ENCODE assay signal across 28 cellular contexts in genomic region chr20:20220137-20220536, GRCh38.
"Had no signal": no experiment of that assay in that cellular context is flagged by ENCODE, and none has a peak within 500 bp of the region (broad histone marks: within the 10 kb centered on the region; RNA-seq: fewer than 3 reads in every experiment).

No MANE protein-coding gene starts in this region.

- H3K4me1 ChIP-seq: colonic mucosa, esophagus squamous epithelium, foreskin keratinocyte, gastroesophageal sphincter had no signal

- H3K4me3 ChIP-seq: colonic mucosa, coronary artery, dorsolateral prefrontal cortex, esophagus muscularis mucosa, esophagus squamous epithelium, gastroesophageal sphincter, heart left ventricle, heart right ventricle had no signal

- H3K36me3 ChIP-seq: colonic mucosa, esophagus muscularis mucosa, esophagus squamous epithelium, gastroesophageal sphincter, heart left ventricle, heart right ventricle had no signal

- FAIRE-seq: colon, endometrium, endothelial cell of umbilical vein, frontal cortex had no signal

- DNase-seq: colonic mucosa; cortex of kidney; dermis blood vessel endothelial cell; dorsolateral prefrontal cortex; effector CD4-positive, alpha-beta T cell; effector CD8-positive, alpha-beta T cell; effector memory CD4-positive, alpha-beta T cell; effector memory CD8-positive, alpha-beta T cell; endodermal cell; erythroblast; esophagus squamous epithelium; foreskin fibroblast; foreskin keratinocyte; foreskin melanocyte; glutamatergic neuron; head of caudate nucleus; heart left ventricle; heart right ventricle had no signal

- ATAC-seq: effector memory CD8-positive, alpha-beta T cell; esophagus mucosa; foreskin keratinocyte; gastroesophageal sphincter; heart left ventricle; heart right ventricle had no signal

- H3K27me3 ChIP-seq: colonic mucosa, dorsolateral prefrontal cortex had no signal

- H3K27ac Mint-ChIP-seq: dendritic cell treated with granulocyte-macrophage colony-stimulating factor and Interleukin-4, amounts not matched to agents 40 ng/mL and 50 ng/mL, for 4 days; effector memory CD8-positive, alpha-beta T cell; endodermal cell had no signal

- H3K27ac ChIP-seq: colonic mucosa, coronary artery, dorsolateral prefrontal cortex, epithelial cell of prostate, esophagus muscularis mucosa, esophagus squamous epithelium, foreskin keratinocyte, gastroesophageal sphincter, heart left ventricle, heart right ventricle had no signal

- H3K9me3 ChIP-seq: colonic mucosa, esophagus squamous epithelium, gastroesophageal sphincter had no signal

- H3K4me3 Mint-ChIP-seq: dendritic cell treated with granulocyte-macrophage colony-stimulating factor and Interleukin-4, amounts not matched to agents 40 ng/mL and 50 ng/mL, for 4 days; effector memory CD8-positive, alpha-beta T cell; endodermal cell had no signal
